Comparison of ENCODE assay signal across 18 cellular contexts in genomic region chr3:187292631-187293513, GRCh38. TPM values are rescaled to one million over a fixed set of nuclear protein-coding genes. Genes with fewer than 3 reads are reported as not detected.
A peak's percentile ranks its signal among the peaks of the same experiment; 100 is the strongest.
DNase-seq lines count a peak whose midpoint lies in the region; ATAC-seq, FAIRE-seq and TF ChIP-seq lines count a peak whose summit lies in the region.
"Had no signal": no experiment of that assay in that cellular context is flagged by ENCODE, and none has a peak within 500 bp of the region (broad histone marks: within the 10 kb centered on the region; RNA-seq: fewer than 3 reads in every experiment).

No MANE protein-coding gene starts in this region.

- TF ChIP-seq CTCF in WI38 (IDR thresholded peaks at IDR 0.05; ENCODE audit: low read depth, low read length) (no peak), heart right ventricle (IDR thresholded peaks at IDR 0.05) (no peak), stomach (IDR thresholded peaks at IDR 0.05) (no peak), D721Med (IDR thresholded peaks at IDR 0.05; ENCODE audit: insufficient read depth, missing control alignments) (no peak)

- in situ Hi-C loops in GM23248 (cut with MboI): no loop called here

- intact Hi-C loops in heart right ventricle (cut with DNase I): loop anchor here in 3 of 10 donors (5.0 to 10.0 kb wide), 2 partner anchors 68 to 71 kb away; no protein-coding TSS in a partner anchor
- intact Hi-C loops in stomach (cut with DNase I; ENCODE audit: low total_unique reads): no loop called here

- peaks cover 81% of the 10 kb centered on the region for H3K4me1 ChIP-seq in GM23248 (ENCODE audit: insufficient read depth)
- H3K4me1 ChIP-seq in heart right ventricle: peaks cover 2 to 46% (median 18%) of the 10 kb centered on the region in 9 donors
- H3K4me1 ChIP-seq in rectal smooth muscle tissue (ENCODE audit: control insufficient read depth, insufficient read depth, low read length): peaks cover 23% of the 10 kb centered on the region
- peaks cover 8 to 47% (median 23%) of the 10 kb centered on the region in 4 donors for H3K4me1 ChIP-seq in stomach
- H3K4me1 ChIP-seq: colonic mucosa had no signal

- peak; percentile 24 to 74 (median 60) for ATAC-seq in heart right ventricle
- ATAC-seq: T-cell had no signal

- no peak for TF ChIP-seq EP300 in stomach (IDR thresholded peaks at IDR 0.05)

- no peak for TF ChIP-seq POLR2A in stomach (IDR thresholded peaks at IDR 0.05)

- H3K4me3 ChIP-seq in GM23248 (peak overlapping the region; percentile 76), WI38 (ENCODE audit: low read depth, low read length) (peak overlapping the region; percentile 76), heart right ventricle (peak overlapping the region in 8 of 10 donors; percentile 17 to 65 (median 54)), rectal smooth muscle tissue (ENCODE audit: low read length) (peak overlapping the region; percentile 22), stomach (no peak overlapping the region)
- H3K4me3 ChIP-seq: colonic mucosa had no signal

- H4K20me1 ChIP-seq in GM23248 (ENCODE audit: insufficient read depth): no peaks in the 10 kb centered on the region

- no peak for FAIRE-seq in D721Med (lab: Jason Lieb, UNC)

- H3K27ac ChIP-seq in GM23248 (peak overlapping the region; percentile 88), heart right ventricle (peak overlapping the region in 9 of 10 donors; percentile 54 to 92 (median 84)), rectal smooth muscle tissue (ENCODE audit: low read depth, low read length) (peak overlapping the region; percentile 82), stomach (peak overlapping the region in 2 of 5 donors; percentile 2 to 24)
- H3K27ac ChIP-seq: colonic mucosa had no signal

- H3K9me3 ChIP-seq in GM23248 (ENCODE audit: low read depth) (no peaks in the 10 kb centered on the region), heart right ventricle (no peaks in the 10 kb centered on the region), stomach (no peaks in the 10 kb centered on the region)
- H3K9me3 ChIP-seq: colonic mucosa had no signal

- 4 to 6% methylated on average over 5 of the region's 5 CpGs for WGBS in GM23248 (ENCODE audit: low coverage in 1 of 2, low lambda C conversion rate in 2 of 2, missing lambda C conversion rate in 2 of 2), 2 experiments
- 38 to 53% methylated on average over 5 of the region's 5 CpGs for WGBS in heart right ventricle, 2 donors
- 58 to 78% (median 73%) methylated on average over 5 of the region's 5 CpGs for WGBS in stomach, 5 donors

- peaks cover 26% of the 10 kb centered on the region for H3K79me2 ChIP-seq in GM23248 (ENCODE audit: insufficient read depth)

- H2AFZ ChIP-seq in GM23248: peak overlapping the region; percentile 78

- peak overlapping the region; percentile 87 for H3K4me2 ChIP-seq in GM23248 (ENCODE audit: unreplicated experiment)

- peaks cover 56% of the 10 kb centered on the region for H3F3A ChIP-seq in GM23248 (ENCODE audit: insufficient read depth)

- no peaks in the 10 kb centered on the region for H3K9me2 ChIP-seq in GM23248 (ENCODE audit: insufficient read depth)

- H3K36me3 ChIP-seq in GM23248 (ENCODE audit: low read depth): no peaks in the 10 kb centered on the region
- H3K36me3 ChIP-seq in heart right ventricle: no peaks in the 10 kb centered on the region
- no peaks in the 10 kb centered on the region for H3K36me3 ChIP-seq in rectal smooth muscle tissue (ENCODE audit: control insufficient read depth, insufficient read depth, low read length)
- no peaks in the 10 kb centered on the region for H3K36me3 ChIP-seq in stomach
- H3K36me3 ChIP-seq: colonic mucosa had no signal

- H3K27me3 ChIP-seq in GM23248 (replicated peaks; ENCODE audit: insufficient read depth) (no peaks in the 10 kb centered on the region), heart right ventricle (peaks cover 0 to 11% (median 0%) of the 10 kb centered on the region in 7 donors), rectal smooth muscle tissue (ENCODE audit: control insufficient read depth, insufficient read depth, low read length) (peaks cover 3% of the 10 kb centered on the region), stomach (no peaks in the 10 kb centered on the region)
- H3K27me3 ChIP-seq: colonic mucosa had no signal

- H3K9ac ChIP-seq in GM23248 (peak overlapping the region; percentile 83), rectal smooth muscle tissue (ENCODE audit: low read length) (no peak overlapping the region)

- DNase-seq in GM23248: peak; percentile 72
- DNase-seq in heart right ventricle: peak; percentile 18 to 28
- DNase-seq in stomach: no peak
- DNase-seq in GM19240 (ENCODE audit: insufficient read length, low spot score): no peak
- DNase-seq in D721Med (ENCODE audit: insufficient read length, low spot score): no peak
- DNase-seq: activated B cell treated with CpG ODN at 0.5 μM for 24 hours; activated CD8-positive, alpha-beta memory T cell treated with anti-CD3 and anti-CD28 coated beads, Interleukin-2, amount 50 U/mL, for 4 hours; colonic mucosa; DND-41; erythroblast; mammary epithelial cell; MM.1S; NCI-H1930; occipital lobe; T-cell had no signal

RNA-seq across cellular contexts. Expression of gene MASP1, which starts 1.3 kb away (rescaled TPM):
- total RNA-seq in GM23248 (2014; rRNA removed; shearing (Covaris generic)): 32.1 and 52.3 TPM in 2 replicates
- polyA plus RNA-seq in GM23248 (2016; fragmentation: Nextera tagmentation; extraction: Ambion mirVana): 32.8 and 37.3 TPM in 2 replicates
- total RNA-seq in heart right ventricle: 100 to 1,000 TPM in 9 of 10 donors, 10 to 100 TPM in 1; 91.8 to 274 (median 228) TPM
- 100 to 1,000 TPM in 1 of 2 donors, 10 to 100 TPM in 1; 51.5 to 126 TPM for polyA plus RNA-seq in heart right ventricle
- 1 to 10 TPM in 2 of 5 donors, under 1 TPM in 1, not detected in 2; 0.58 to 2.9 (median 1.6) TPM for total RNA-seq in stomach
- under 1 TPM; 0.15 to 0.83 (median 0.31) TPM for polyA plus RNA-seq in stomach
- total RNA-seq: activated B cell treated with CpG ODN at 0.5 μM for 24 hours, RPMI7951 had no signal
- polyA plus RNA-seq: mammary epithelial cell had no signal

Comparison
In these comparisons a context has a peak if more than half of its experiments do, and no peak if none do; other contexts are left out.
1. DNase-seq: peak in GM23248 (single experiment) and heart right ventricle (2 of 2); none in stomach (single experiment), GM19240 (single experiment) and D721Med (single experiment).
2. H3K4me3 ChIP-seq: peak in GM23248 (single experiment), WI38 (single experiment), heart right ventricle (8 of 10) and rectal smooth muscle tissue (single experiment); none in stomach (0 of 4).